In the genomic region with DNA sequence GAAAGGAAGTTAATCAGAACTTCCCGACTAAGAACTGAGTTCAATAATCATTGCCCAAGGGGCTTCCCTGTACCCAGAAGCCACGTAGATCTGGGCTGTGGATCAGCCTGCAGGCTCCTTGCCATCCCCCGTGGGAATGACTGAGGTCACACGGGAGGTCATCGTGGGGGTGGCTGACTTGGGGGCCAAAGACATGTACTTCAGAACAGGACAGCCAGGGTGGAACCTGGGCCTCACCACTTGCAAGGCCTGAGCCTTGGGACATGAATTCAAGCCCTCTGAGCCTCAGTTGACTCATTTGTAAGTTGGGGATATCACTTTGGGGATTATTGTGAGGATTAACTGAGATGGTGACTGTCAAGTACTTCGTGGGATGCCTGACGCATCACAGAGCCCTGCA, we compare ENCODE assay signal across 14 cellular contexts.
A peak's percentile ranks its signal among the peaks of the same experiment; 100 is the strongest.
DNase-seq lines count a peak whose midpoint lies in the region; ATAC-seq and TF ChIP-seq lines count a peak whose summit lies in the region.
"Had no signal": no experiment of that assay in that cellular context is flagged by ENCODE, and none has a peak within 500 bp of the region (broad histone marks: within the 10 kb centered on the region; RNA-seq: fewer than 3 reads in every experiment).

No MANE protein-coding gene starts in this region.

- H3K4me1 ChIP-seq in GM23248 (ENCODE audit: insufficient read depth): peaks cover 12% of the 10 kb centered on the region

- H4K20me1 ChIP-seq in GM23248 (ENCODE audit: insufficient read depth): no peaks in the 10 kb centered on the region

- intact Hi-C loops in activated CD8-positive, alpha-beta T cell treated with anti-CD3 and anti-CD28 coated beads for 36 hours (cut with micrococcal nuclease): no loop called here
- intact Hi-C loops in activated B cell treated with CpG ODN at 0.5 μM for 24 hours (cut with micrococcal nuclease): no loop called here

- H3K4me3 ChIP-seq in GM23248: no peak overlapping the region
- H3K4me3 ChIP-seq: lung, tibial nerve had no signal

- no peak overlapping the region for H3K27ac ChIP-seq in GM23248
- H3K27ac ChIP-seq: tibial nerve had no signal

- no peaks in the 10 kb centered on the region for H3K9me2 ChIP-seq in GM23248 (ENCODE audit: insufficient read depth)

- H3K4me3 Mint-ChIP-seq in activated CD8-positive, alpha-beta T cell treated with anti-CD3 and anti-CD28 coated beads, Interleukin-2, amount 10 ng/mL, durations not matched to agents 7 days and 5 days: no peak overlapping the region
- H3K4me3 Mint-ChIP-seq in activated CD8-positive, alpha-beta T cell treated with anti-CD3 and anti-CD28 coated beads for 36 hours: no peak overlapping the region
- no peak overlapping the region for H3K4me3 Mint-ChIP-seq in activated B cell treated with CpG ODN at 0.5 μM for 24 hours
- no peak overlapping the region for H3K4me3 Mint-ChIP-seq in memory B cell
- H3K4me3 Mint-ChIP-seq in stimulated activated naive B cell treated with anti-CD40 and anti-IgM and Interleukin-4, amounts not matched to agents 10 μg/mL and 1 μg/mL and 100 μg/mL, for 72 hours: peak overlapping the region; percentile 7 to 61

- H3K27me3 ChIP-seq in GM23248 (replicated peaks; ENCODE audit: insufficient read depth): no peaks in the 10 kb centered on the region
- H3K27me3 ChIP-seq: tibial nerve had no signal

- DNase-seq in activated CD8-positive, alpha-beta T cell treated with anti-CD3 and anti-CD28 coated beads, Interleukin-2, amount 10 ng/mL, durations not matched to agents 7 days and 5 days: no peak
- no peak for DNase-seq in activated CD8-positive, alpha-beta T cell treated with anti-CD3 and anti-CD28 coated beads for 36 hours
- no peak for DNase-seq in activated B cell treated with CpG ODN at 0.5 μM for 24 hours
- DNase-seq in memory B cell (ENCODE audit: low spot score in 2 of 2): no peak
- DNase-seq in stimulated activated naive B cell treated with anti-CD40 and anti-IgM and Interleukin-4, amounts not matched to agents 10 μg/mL and 1 μg/mL and 100 μg/mL, for 72 hours: no peak
- no peak for DNase-seq in GM23248
- DNase-seq in HEK293T (ENCODE audit: extremely low spot score): no peak
- DNase-seq: activated effector memory CD4-positive, alpha-beta T cell treated with anti-CD3 and anti-CD28 coated beads, Interleukin-2, amount 50 U/mL, for 16 hours; H7; NCI-H1694 had no signal

- in situ Hi-C loops in GM23248 (cut with MboI): no loop called here

- WGBS in GM23248 (ENCODE audit: low coverage in 1 of 2, low lambda C conversion rate in 2 of 2, missing lambda C conversion rate in 2 of 2), 2 experiments: 61 to 66% methylated on average over 7 of the region's 7 CpGs

- no peaks in the 10 kb centered on the region for H3K9me3 Mint-ChIP-seq in activated CD8-positive, alpha-beta T cell treated with anti-CD3 and anti-CD28 coated beads, Interleukin-2, amount 10 ng/mL, durations not matched to agents 7 days and 5 days (ENCODE audit: insufficient read depth)
- no peaks in the 10 kb centered on the region for H3K9me3 Mint-ChIP-seq in activated CD8-positive, alpha-beta T cell treated with anti-CD3 and anti-CD28 coated beads for 36 hours
- H3K9me3 Mint-ChIP-seq in activated B cell treated with CpG ODN at 0.5 μM for 24 hours (no peaks in the 10 kb centered on the region), memory B cell (no peaks in the 10 kb centered on the region)
- no peaks in the 10 kb centered on the region for H3K9me3 Mint-ChIP-seq in stimulated activated naive B cell treated with anti-CD40 and anti-IgM and Interleukin-4, amounts not matched to agents 10 μg/mL and 1 μg/mL and 100 μg/mL, for 72 hours

- H3K79me2 ChIP-seq in GM23248 (ENCODE audit: insufficient read depth): no peaks in the 10 kb centered on the region

- TF ChIP-seq CTCF in activated CD8-positive, alpha-beta T cell treated with anti-CD3 and anti-CD28 coated beads for 36 hours (IDR thresholded peaks at IDR 0.05): no peak
- no peak for TF ChIP-seq CTCF in activated B cell treated with CpG ODN at 0.5 μM for 24 hours (IDR thresholded peaks at IDR 0.05)

- H3K4me1 Mint-ChIP-seq in activated CD8-positive, alpha-beta T cell treated with anti-CD3 and anti-CD28 coated beads, Interleukin-2, amount 10 ng/mL, durations not matched to agents 7 days and 5 days (ENCODE audit: low read depth): peaks cover 92% of the 10 kb centered on the region
- peaks cover 73% of the 10 kb centered on the region for H3K4me1 Mint-ChIP-seq in activated CD8-positive, alpha-beta T cell treated with anti-CD3 and anti-CD28 coated beads for 36 hours (ENCODE audit: low read depth)
- H3K4me1 Mint-ChIP-seq in activated B cell treated with CpG ODN at 0.5 μM for 24 hours: peaks cover 80% of the 10 kb centered on the region
- H3K4me1 Mint-ChIP-seq in memory B cell: peaks cover 58% of the 10 kb centered on the region
- peaks cover 75 to 94% of the 10 kb centered on the region in 2 donors for H3K4me1 Mint-ChIP-seq in stimulated activated naive B cell treated with anti-CD40 and anti-IgM and Interleukin-4, amounts not matched to agents 10 μg/mL and 1 μg/mL and 100 μg/mL, for 72 hours

- no peaks in the 10 kb centered on the region for H3K9me3 ChIP-seq in GM23248 (ENCODE audit: low read depth)
- H3K9me3 ChIP-seq: tibial nerve had no signal

- H3K27me3 Mint-ChIP-seq in activated CD8-positive, alpha-beta T cell treated with anti-CD3 and anti-CD28 coated beads, Interleukin-2, amount 10 ng/mL, durations not matched to agents 7 days and 5 days (ENCODE audit: low read depth): no peaks in the 10 kb centered on the region
- no peaks in the 10 kb centered on the region for H3K27me3 Mint-ChIP-seq in activated CD8-positive, alpha-beta T cell treated with anti-CD3 and anti-CD28 coated beads for 36 hours
- H3K27me3 Mint-ChIP-seq in activated B cell treated with CpG ODN at 0.5 μM for 24 hours (no peaks in the 10 kb centered on the region), memory B cell (no peaks in the 10 kb centered on the region)
- H3K27me3 Mint-ChIP-seq in stimulated activated naive B cell treated with anti-CD40 and anti-IgM and Interleukin-4, amounts not matched to agents 10 μg/mL and 1 μg/mL and 100 μg/mL, for 72 hours: no peaks in the 10 kb centered on the region

- peaks cover 13% of the 10 kb centered on the region for H3K36me3 Mint-ChIP-seq in activated CD8-positive, alpha-beta T cell treated with anti-CD3 and anti-CD28 coated beads, Interleukin-2, amount 10 ng/mL, durations not matched to agents 7 days and 5 days (ENCODE audit: low read depth)
- H3K36me3 Mint-ChIP-seq in activated CD8-positive, alpha-beta T cell treated with anti-CD3 and anti-CD28 coated beads for 36 hours (ENCODE audit: low read depth): peaks cover 2% of the 10 kb centered on the region
- H3K36me3 Mint-ChIP-seq in activated B cell treated with CpG ODN at 0.5 μM for 24 hours (ENCODE audit: low read depth): no peaks in the 10 kb centered on the region
- no peaks in the 10 kb centered on the region for H3K36me3 Mint-ChIP-seq in memory B cell
- H3K36me3 Mint-ChIP-seq in stimulated activated naive B cell treated with anti-CD40 and anti-IgM and Interleukin-4, amounts not matched to agents 10 μg/mL and 1 μg/mL and 100 μg/mL, for 72 hours: peaks cover 17 to 49% of the 10 kb centered on the region in 2 donors

- H3F3A ChIP-seq in GM23248 (ENCODE audit: insufficient read depth): peaks cover 4% of the 10 kb centered on the region

- no peak overlapping the region for H3K9ac ChIP-seq in GM23248

- POLR2A ChIA-PET in activated CD8-positive, alpha-beta T cell treated with anti-CD3 and anti-CD28 coated beads, Interleukin-2, amount 10 ng/mL, durations not matched to agents 7 days and 5 days (lab: Charles Lee): no interaction called here
- POLR2A ChIA-PET in activated CD8-positive, alpha-beta T cell treated with anti-CD3 and anti-CD28 coated beads for 36 hours (lab: Charles Lee): no interaction called here
- POLR2A ChIA-PET in activated B cell treated with CpG ODN at 0.5 μM for 24 hours (lab: Charles Lee): no interaction called here
- POLR2A ChIA-PET in HEK293T (lab: Yijun Ruan, JAX): interaction anchor here (0.6 kb wide), 1 partner anchor 360 kb away, joined by 3 read pairs; no protein-coding TSS in a partner anchor

- no peak overlapping the region for H2AFZ ChIP-seq in GM23248

- no peak for ATAC-seq in activated CD8-positive, alpha-beta T cell treated with anti-CD3 and anti-CD28 coated beads, Interleukin-2, amount 10 ng/mL, durations not matched to agents 7 days and 5 days
- no peak for ATAC-seq in activated CD8-positive, alpha-beta T cell treated with anti-CD3 and anti-CD28 coated beads for 36 hours
- ATAC-seq in activated B cell treated with CpG ODN at 0.5 μM for 24 hours (ENCODE audit: low read depth): no peak
- no peak for ATAC-seq in memory B cell (ENCODE audit: low read depth)
- ATAC-seq in stimulated activated naive B cell treated with anti-CD40 and anti-IgM and Interleukin-4, amounts not matched to agents 10 μg/mL and 1 μg/mL and 100 μg/mL, for 72 hours (replicated peaks): peak; percentile 8 to 12
- ATAC-seq in GM21447 (IDR thresholded peaks at IDR 0.05; ENCODE audit: unreplicated experiment): no peak
- ATAC-seq: HepG2 had no signal

- CTCF ChIA-PET in activated CD8-positive, alpha-beta T cell treated with anti-CD3 and anti-CD28 coated beads, Interleukin-2, amount 10 ng/mL, durations not matched to agents 7 days and 5 days (lab: Charles Lee): interaction anchor here (0.6 kb wide), 1 partner anchor 128 kb away, joined by 3 read pairs; no protein-coding TSS in a partner anchor
- CTCF ChIA-PET in activated CD8-positive, alpha-beta T cell treated with anti-CD3 and anti-CD28 coated beads for 36 hours (lab: Charles Lee): no interaction called here
- CTCF ChIA-PET in activated B cell treated with CpG ODN at 0.5 μM for 24 hours (lab: Charles Lee) (no interaction called here), HEK293T (lab: Yijun Ruan, JAX) (no interaction called here)

- H3K27ac Mint-ChIP-seq in activated CD8-positive, alpha-beta T cell treated with anti-CD3 and anti-CD28 coated beads, Interleukin-2, amount 10 ng/mL, durations not matched to agents 7 days and 5 days: peak overlapping the region; percentile 36
- no peak overlapping the region for H3K27ac Mint-ChIP-seq in activated CD8-positive, alpha-beta T cell treated with anti-CD3 and anti-CD28 coated beads for 36 hours
- H3K27ac Mint-ChIP-seq in activated B cell treated with CpG ODN at 0.5 μM for 24 hours: peak overlapping the region; percentile 73
- peak overlapping the region; percentile 85 for H3K27ac Mint-ChIP-seq in memory B cell
- H3K27ac Mint-ChIP-seq in stimulated activated naive B cell treated with anti-CD40 and anti-IgM and Interleukin-4, amounts not matched to agents 10 μg/mL and 1 μg/mL and 100 μg/mL, for 72 hours: peak overlapping the region; percentile 92

- no peaks in the 10 kb centered on the region for H3K36me3 ChIP-seq in GM23248 (ENCODE audit: low read depth)
- H3K36me3 ChIP-seq: tibial nerve had no signal

- H3K4me2 ChIP-seq in GM23248 (ENCODE audit: unreplicated experiment): no peak overlapping the region

TF ChIP-seq in HEK293T, 16 proteins besides CTCF, POLR2A, EP300 and RAD21 (continues in another document):
- TF ChIP-seq FOXM1 (IDR thresholded peaks at IDR 0.05; ENCODE audit: borderline replicate concordance): no peak

Comparison
In these comparisons a context has a peak if more than half of its experiments do, and no peak if none do; other contexts are left out.
1. ATAC-seq: peak in stimulated activated naive B cell treated with anti-CD40 and anti-IgM and Interleukin-4, amounts not matched to agents 10 μg/mL and 1 μg/mL and 100 μg/mL, for 72 hours (2 of 2); none in activated CD8-positive, alpha-beta T cell treated with anti-CD3 and anti-CD28 coated beads, Interleukin-2, amount 10 ng/mL, durations not matched to agents 7 days and 5 days (single experiment), activated CD8-positive, alpha-beta T cell treated with anti-CD3 and anti-CD28 coated beads for 36 hours (single experiment), activated B cell treated with CpG ODN at 0.5 μM for 24 hours (single experiment), memory B cell (single experiment) and GM21447 (single experiment).
2. H3K4me3 Mint-ChIP-seq: peak in stimulated activated naive B cell treated with anti-CD40 and anti-IgM and Interleukin-4, amounts not matched to agents 10 μg/mL and 1 μg/mL and 100 μg/mL, for 72 hours (2 of 2); none in activated CD8-positive, alpha-beta T cell treated with anti-CD3 and anti-CD28 coated beads, Interleukin-2, amount 10 ng/mL, durations not matched to agents 7 days and 5 days (single experiment), activated CD8-positive, alpha-beta T cell treated with anti-CD3 and anti-CD28 coated beads for 36 hours (single experiment), activated B cell treated with CpG ODN at 0.5 μM for 24 hours (single experiment) and memory B cell (single experiment).